19 cellular contexts compared by ENCODE assay signal in the genomic region with DNA sequence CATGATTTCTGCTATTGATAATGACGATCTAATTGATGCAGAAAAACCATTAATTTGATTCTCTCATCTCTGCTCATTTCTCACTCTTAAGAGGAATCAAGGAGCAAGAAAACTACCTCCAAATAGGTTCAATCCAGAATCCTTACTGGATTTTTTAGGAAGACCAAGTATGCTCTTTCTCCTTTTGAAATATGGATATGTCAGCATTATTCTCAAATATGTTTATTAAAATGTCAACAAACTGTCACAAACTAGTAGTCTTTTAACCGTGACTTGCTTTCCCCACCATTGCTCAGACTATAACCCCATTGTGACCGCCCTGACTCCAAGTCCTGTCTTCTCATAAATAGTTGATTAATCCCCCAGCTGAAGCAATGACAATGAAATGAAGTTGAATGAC. TPM values are rescaled to one million over a fixed set of nuclear protein-coding genes. Genes with fewer than 3 reads are reported as not detected.
DNase-seq lines count a peak whose midpoint lies in the region; FAIRE-seq and TF ChIP-seq lines count a peak whose summit lies in the region.
"Had no signal": no experiment of that assay in that cellular context is flagged by ENCODE, and none has a peak within 500 bp of the region (broad histone marks: within the 10 kb centered on the region; RNA-seq: fewer than 3 reads in every experiment).

No MANE protein-coding gene starts in this region.

- no peak for FAIRE-seq in GM12892 (lab: Jason Lieb, UNC)
- FAIRE-seq: GM19239 had no signal

- H3K27ac Mint-ChIP-seq in brain, result no peak overlapping the region
- no peak overlapping the region for H3K27ac Mint-ChIP-seq in neural crest cell (ENCODE audit: unreplicated experiment)
- H3K27ac Mint-ChIP-seq: CD14-positive monocyte; CD4-positive, alpha-beta memory T cell had no signal

- H3K36me3 Mint-ChIP-seq in brain (no peaks in the 10 kb centered on the region), neural crest cell (ENCODE audit: low read depth) (no peaks in the 10 kb centered on the region)
- H3K36me3 Mint-ChIP-seq: CD4-positive, alpha-beta memory T cell had no signal

- DNase-seq in NCI-H82 (lab: John Stamatoyannopoulos, UW), result peak; percentile 34
- no peak for DNase-seq in NCI-H82 treated with DMSO at 0.1 percent for 48 hours (lab: John Stamatoyannopoulos, UW; ENCODE audit: unreplicated experiment)
- DNase-seq in neural crest cell (ENCODE audit: low read depth, low spot score), result no peak
- no peak for DNase-seq in GM12892 (ENCODE audit: insufficient read length)
- DNase-seq in SHP77 treated with DMSO at 0.1 percent for 48 hours (lab: John Stamatoyannopoulos, UW), result no peak
- DNase-seq in NK-92 treated with Interleukin-12 subunit alpha and Interleukin-12 subunit beta, amount 100 ng/mL, for 24 hours (lab: John Stamatoyannopoulos, UW), result no peak
- DNase-seq: CD4-positive, alpha-beta memory T cell; DMS153; DMS79; GDM1; GM23248; KBM-7 had no signal

- H3K4me1 Mint-ChIP-seq in brain (peaks cover 17% of the 10 kb centered on the region), neural crest cell (peaks cover 17% of the 10 kb centered on the region)

- H3K27me3 Mint-ChIP-seq in brain (peaks cover 14% of the 10 kb centered on the region), neural crest cell (ENCODE audit: low read depth) (peaks cover 23% of the 10 kb centered on the region)

- TF ChIP-seq CTCF in brain (conservative IDR thresholded peaks at IDR 0.05), result no peak
- no peak for TF ChIP-seq CTCF in neural crest cell (conservative IDR thresholded peaks at IDR 0.05)

- no peaks in the 10 kb centered on the region for H3K9me3 Mint-ChIP-seq in brain
- H3K9me3 Mint-ChIP-seq in neural crest cell, result no peaks in the 10 kb centered on the region
- H3K9me3 Mint-ChIP-seq: CD4-positive, alpha-beta memory T cell had no signal

- no peak for TF ChIP-seq POLR2A in GM12892 (IDR thresholded peaks at IDR 0.05; ENCODE audit: low read depth, low read length)

- H3K4me3 Mint-ChIP-seq in brain, result peak overlapping the region in 3 of 5 experiments; percentile 16 to 55 (median 42)
- H3K4me3 Mint-ChIP-seq in neural crest cell, result peak overlapping the region; percentile 12
- H3K4me3 Mint-ChIP-seq: CD14-positive monocyte had no signal

RNA-seq across cellular contexts. Expression of gene ATOH7, which starts 1.1 kb away (rescaled TPM):
- polyA plus RNA-seq in brain (ENCODE audit: insufficient read depth, low read depth, low replicate concordance), result 1.4 TPM
- total RNA-seq in neural crest cell, result 0.20 and 0.84 TPM in 2 replicates
- polyA plus RNA-seq in GM12892 (2012; ENCODE audit: missing spikeins), result not detected
- total RNA-seq: A673; CD4-positive, alpha-beta memory T cell; Daoy; GM23248; HT-29 had no signal
- polyA plus RNA-seq: AG04450; CD14-positive monocyte; CD4-positive, alpha-beta memory T cell; GM23248 had no signal
